9 cellular contexts compared by ENCODE assay signal in the genomic region with DNA sequence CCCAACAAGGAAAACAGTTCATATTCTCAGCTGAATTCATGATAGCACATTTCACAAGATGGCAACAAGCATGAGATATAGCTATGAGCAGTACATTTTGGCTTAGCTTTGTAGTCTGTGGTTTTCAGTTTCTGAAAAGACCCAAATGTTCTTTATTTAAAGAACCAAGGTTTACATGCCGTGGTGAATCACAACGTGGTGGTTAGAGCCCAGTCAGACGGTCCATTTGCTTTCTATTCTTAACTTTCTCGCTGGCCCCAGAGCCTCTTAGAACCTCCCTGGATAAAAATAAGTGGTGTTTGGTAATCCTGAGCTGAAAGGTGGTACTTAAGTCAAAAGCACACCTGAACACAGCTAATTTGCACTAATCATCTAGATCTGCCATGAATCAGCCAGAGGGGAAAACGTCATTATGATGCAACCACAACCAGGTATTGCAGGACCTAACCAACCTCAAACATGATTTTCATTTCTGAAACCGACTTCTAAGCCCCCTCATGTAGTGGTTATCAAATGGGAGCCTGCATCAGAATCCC. TPM values are rescaled to one million over a fixed set of nuclear protein-coding genes. Genes with fewer than 3 reads are reported as not detected.
DNase-seq lines count a peak whose midpoint lies in the region; ATAC-seq and TF ChIP-seq lines count a peak whose summit lies in the region.
"Had no signal": no experiment of that assay in that cellular context is flagged by ENCODE, and none has a peak within 500 bp of the region (broad histone marks: within the 10 kb centered on the region; RNA-seq: fewer than 3 reads in every experiment).

No MANE protein-coding gene starts in this region.

- H3K4me1 Mint-ChIP-seq in CD8-positive, alpha-beta T cell (ENCODE audit: low read depth), result peaks cover 10% of the 10 kb centered on the region

- no peaks in the 10 kb centered on the region for H3K4me1 ChIP-seq in CD8-positive, alpha-beta T cell (ENCODE audit: insufficient read depth, low read length)
- peaks cover 3% of the 10 kb centered on the region for H3K4me1 ChIP-seq in suprapubic skin
- H3K4me1 ChIP-seq: gastrocnemius medialis had no signal

- TF ChIP-seq EP300 in suprapubic skin (IDR thresholded peaks at IDR 0.05), result no peak

- H3K4me3 Mint-ChIP-seq in CD8-positive, alpha-beta T cell, result no peak overlapping the region

- peak; percentile 65 for ATAC-seq in CD8-positive, alpha-beta T cell
- peak; percentile 54 for ATAC-seq in GM21423 (IDR thresholded peaks at IDR 0.05; ENCODE audit: unreplicated experiment)

- H3K27me3 ChIP-seq in CD8-positive, alpha-beta T cell (ENCODE audit: insufficient read depth, low read length), result no peaks in the 10 kb centered on the region
- H3K27me3 ChIP-seq in suprapubic skin, result no peaks in the 10 kb centered on the region
- H3K27me3 ChIP-seq: gastrocnemius medialis had no signal

- H3K9me3 Mint-ChIP-seq in CD8-positive, alpha-beta T cell, result peaks cover 4% of the 10 kb centered on the region

- no peak for TF ChIP-seq POLR2A in suprapubic skin (IDR thresholded peaks at IDR 0.05)

- no peak overlapping the region for H3K4me3 ChIP-seq in CD8-positive, alpha-beta T cell (ENCODE audit: low read depth, low read length)
- H3K4me3 ChIP-seq in suprapubic skin, result no peak overlapping the region
- H3K4me3 ChIP-seq: gastrocnemius medialis had no signal

- H3K36me3 ChIP-seq in CD8-positive, alpha-beta T cell (ENCODE audit: insufficient read depth, low read length), result no peaks in the 10 kb centered on the region
- no peaks in the 10 kb centered on the region for H3K36me3 ChIP-seq in suprapubic skin
- H3K36me3 ChIP-seq: gastrocnemius medialis had no signal

- no peak for TF ChIP-seq CTCF in CD8-positive, alpha-beta T cell (IDR thresholded peaks at IDR 0.05)
- TF ChIP-seq CTCF in suprapubic skin (IDR thresholded peaks at IDR 0.05), result no peak

- no peak for DNase-seq in CD8-positive, alpha-beta T cell
- peak; percentile 66 for DNase-seq in NCI-H69 (lab: John Stamatoyannopoulos, UW)
- DNase-seq in dedifferentiated amniotic fluid mesenchymal stem cell (ENCODE audit: extremely low spot score), result peak; percentile 56
- no peak for DNase-seq in SKM-1 treated with dmso at 0.1 percent for 144 hours (lab: John Stamatoyannopoulos, UW; ENCODE audit: unreplicated experiment)
- DNase-seq in mesenteric fat pad (ENCODE audit: low spot score), result no peak
- DNase-seq in suprapubic skin (ENCODE audit: low spot score in 2 of 2), result no peak
- DNase-seq in NCI-H510A treated with DMSO at 0.1 percent for 48 hours (lab: John Stamatoyannopoulos, UW), result no peak
- DNase-seq: gastrocnemius medialis had no signal

- no peaks in the 10 kb centered on the region for H3K9me3 ChIP-seq in CD8-positive, alpha-beta T cell (ENCODE audit: low read length)
- H3K9me3 ChIP-seq in suprapubic skin, result no peaks in the 10 kb centered on the region
- H3K9me3 ChIP-seq: gastrocnemius medialis had no signal

- H3K27me3 Mint-ChIP-seq in CD8-positive, alpha-beta T cell (ENCODE audit: low read depth), result no peaks in the 10 kb centered on the region

- no peak overlapping the region for H3K27ac ChIP-seq in CD8-positive, alpha-beta T cell (ENCODE audit: low read depth, low read length)
- no peak overlapping the region for H3K27ac ChIP-seq in suprapubic skin
- H3K27ac ChIP-seq: gastrocnemius medialis had no signal

- intact Hi-C loops in CD8-positive, alpha-beta T cell (cut with DNase I, micrococcal nuclease), result no loop called here

- H3K27ac Mint-ChIP-seq in CD8-positive, alpha-beta T cell, result peak overlapping the region; percentile 67

- no peaks in the 10 kb centered on the region for H3K36me3 Mint-ChIP-seq in CD8-positive, alpha-beta T cell

- CTCF ChIA-PET in CD8-positive, alpha-beta T cell (lab: Charles Lee), result interaction anchor here (0.7 to 1.5 kb wide), 2 partner anchors 9 to 62 kb away, joined by 3 read pairs; no protein-coding TSS in a partner anchor

- 41% methylated on average over 6 of the region's 6 CpGs for WGBS in suprapubic skin

- POLR2A ChIA-PET in CD8-positive, alpha-beta T cell (lab: Charles Lee), result no interaction called here

RNA-seq across cellular contexts. Expression of gene HAPSTR1, which starts 18.6 kb away (rescaled TPM):
- total RNA-seq in CD8-positive, alpha-beta T cell, result 100 to 1,000 TPM; 189 to 191 TPM
- total RNA-seq in mesenteric fat pad, result 57.7 TPM
- total RNA-seq in suprapubic skin, result 10 to 100 TPM; 40.4 to 52.7 (median 47.4) TPM

Comparison
In these comparisons a context has a peak if more than half of its experiments do, and no peak if none do; other contexts are left out.
1. DNase-seq: peak in NCI-H69 (single experiment) and dedifferentiated amniotic fluid mesenchymal stem cell (single experiment); none in CD8-positive, alpha-beta T cell (0 of 7), SKM-1 treated with dmso at 0.1 percent for 144 hours (single experiment), mesenteric fat pad (single experiment), suprapubic skin (0 of 2) and NCI-H510A treated with DMSO at 0.1 percent for 48 hours (single experiment).